In genomic region chr20:57671072-57671391, GRCh38 we compare ENCODE assay signal across 3 cellular contexts.
TF ChIP-seq lines count a peak whose summit lies in the region.

No MANE protein-coding gene starts in this region.

TF ChIP-seq in HepG2, 621 proteins besides CTCF, POLR2A, EP300 and RAD21:
- TF ChIP-seq MAFK (conservative IDR thresholded peaks at IDR 0.05 in 1 of 2, IDR thresholded peaks at IDR 0.05 in 1 of 2; ENCODE audit: low read length in 2 of 2) (peak; percentile 87 to 88), ZFX (CRISPR knock-in tag; IDR thresholded peaks at IDR 0.05; ENCODE audit: low read depth) (no peak), ZNF703 (CRISPR knock-in tag; IDR thresholded peaks at IDR 0.05; ENCODE audit: borderline replicate concordance) (no peak), CSRNP1 (CRISPR knock-in tag; IDR thresholded peaks at IDR 0.05) (no peak), MAFF (IDR thresholded peaks at IDR 0.05; ENCODE audit: low read depth, low read length) (peak; percentile 82)

TF ChIP-seq in IMR-90, 13 proteins besides CTCF, POLR2A, EP300 and RAD21:
- no peak for TF ChIP-seq MXI1 (IDR thresholded peaks at IDR 0.05; ENCODE audit: borderline replicate concordance, low read depth, low read length)
- TF ChIP-seq BHLHE40 (IDR thresholded peaks at IDR 0.05; ENCODE audit: low read depth, low read length) = no peak
- no peak for TF ChIP-seq RFX5 (IDR thresholded peaks at IDR 0.05; ENCODE audit: low read depth, low read length)
- TF ChIP-seq FOS (IDR thresholded peaks at IDR 0.05; ENCODE audit: low read depth, low read length) = no peak
- TF ChIP-seq NFE2L2 (IDR thresholded peaks at IDR 0.05; ENCODE audit: low read depth, low read length) = no peak
- peak; percentile 69 for TF ChIP-seq MAFK (IDR thresholded peaks at IDR 0.05; ENCODE audit: low read depth, low read length)
- no peak for TF ChIP-seq USF2 (IDR thresholded peaks at IDR 0.05; ENCODE audit: low read depth, low read length)
- no peak for TF ChIP-seq RCOR1 (IDR thresholded peaks at IDR 0.05; ENCODE audit: insufficient replicate concordance, low read length)

TF ChIP-seq in K562, 482 proteins besides CTCF, POLR2A, EP300 and RAD21:
- TF ChIP-seq MAFF (IDR thresholded peaks at IDR 0.05; ENCODE audit: low read length) = peak; percentile 24; the same call in 1 of the 2 replicates
- TF ChIP-seq EZH2 (IDR thresholded peaks at IDR 0.05; ENCODE audit: borderline replicate concordance, low read depth, low read length) = 0 out of 2 replicates have a peak, but pooled peaks have one; percentile 37
- no peak for TF ChIP-seq FOXO4 (CRISPR knock-in tag; IDR thresholded peaks at IDR 0.05)
